In genomic region chr17:69220098-69220497, GRCh38 we compare ENCODE assay signal across 28 cellular contexts. TPM values are rescaled to one million over a fixed set of nuclear protein-coding genes. Genes with fewer than 3 reads are reported as not detected.
"Had no signal": no experiment of that assay in that cellular context is flagged by ENCODE, and none has a peak within 500 bp of the region (broad histone marks: within the 10 kb centered on the region; RNA-seq: fewer than 3 reads in every experiment).

No MANE protein-coding gene starts in this region.

- H3K27me3 ChIP-seq: colonic mucosa, dorsolateral prefrontal cortex, esophagus muscularis mucosa, esophagus squamous epithelium, foreskin keratinocyte, gastrocnemius medialis, gastroesophageal sphincter, heart left ventricle, heart right ventricle had no signal

- H3K9me3 ChIP-seq: colonic mucosa, esophagus muscularis mucosa, esophagus squamous epithelium, gastrocnemius medialis, gastroesophageal sphincter, heart left ventricle, heart right ventricle had no signal

- ATAC-seq: effector memory CD8-positive, alpha-beta T cell; esophagus mucosa; foreskin keratinocyte; gastrocnemius medialis; gastroesophageal sphincter; heart left ventricle; heart right ventricle had no signal

- H3K4me3 ChIP-seq: colonic mucosa, coronary artery, dorsolateral prefrontal cortex, esophagus muscularis mucosa, esophagus squamous epithelium, gastrocnemius medialis, gastroesophageal sphincter, heart left ventricle, heart right ventricle had no signal

- FAIRE-seq: colon, endometrium, endothelial cell of umbilical vein, frontal cortex had no signal

- DNase-seq: colonic mucosa; cortex of kidney; dermis blood vessel endothelial cell; dorsolateral prefrontal cortex; effector CD4-positive, alpha-beta T cell; effector CD8-positive, alpha-beta T cell; effector memory CD4-positive, alpha-beta T cell; effector memory CD8-positive, alpha-beta T cell; endodermal cell; erythroblast; esophagus squamous epithelium; foreskin fibroblast; foreskin keratinocyte; foreskin melanocyte; gastrocnemius medialis; glutamatergic neuron; head of caudate nucleus; heart left ventricle; heart right ventricle had no signal

- H3K27ac ChIP-seq: colonic mucosa, coronary artery, dorsolateral prefrontal cortex, epithelial cell of prostate, esophagus muscularis mucosa, esophagus squamous epithelium, foreskin keratinocyte, gastrocnemius medialis, gastroesophageal sphincter, heart left ventricle, heart right ventricle had no signal

- H3K4me1 ChIP-seq: colonic mucosa, esophagus muscularis mucosa, esophagus squamous epithelium, gastrocnemius medialis, gastroesophageal sphincter, heart right ventricle had no signal

- H3K36me3 ChIP-seq: colonic mucosa had no signal

RNA-seq across cellular contexts. Expression of gene ABCA10, which starts 8.5 kb away (rescaled TPM):
- total RNA-seq: endodermal cell had no signal
